1 cellular context compared by ENCODE assay signal in genomic region chr13:110630566-110631119, GRCh38.
TF ChIP-seq lines count a peak whose summit lies in the region.

No MANE protein-coding gene starts in this region.

TF ChIP-seq in WTC11, 78 proteins besides CTCF, POLR2A, EP300 and RAD21:
- TF ChIP-seq ATF3 (CRISPR knock-in tag; conservative IDR thresholded peaks at IDR 0.05) (no peak), AR (CRISPR knock-in tag; IDR thresholded peaks at IDR 0.05) (no peak), STAT6 (CRISPR knock-in tag; conservative IDR thresholded peaks at IDR 0.05; ENCODE audit: low read depth) (no peak), SMAD4 (CRISPR knock-in tag; IDR thresholded peaks at IDR 0.05) (no peak), RORB (CRISPR knock-in tag; IDR thresholded peaks at IDR 0.05) (no peak), E2F4 (CRISPR knock-in tag; IDR thresholded peaks at IDR 0.05; ENCODE audit: borderline replicate concordance, low read depth) (no peak), ARID4B (CRISPR knock-in tag; IDR thresholded peaks at IDR 0.05; ENCODE audit: borderline replicate concordance) (no peak), TEAD4 (CRISPR knock-in tag; IDR thresholded peaks at IDR 0.05) (no peak)
TF ChIP-seq in WTC11: peak in this region for 0.
